ENCODE assay signal across 9 cellular contexts in genomic region chr9:9998491-9999287, GRCh38.
A peak's percentile ranks its signal among the peaks of the same experiment; 100 is the strongest.
DNase-seq lines count a peak whose midpoint lies in the region; TF ChIP-seq lines count a peak whose summit lies in the region.
"Had no signal": no experiment of that assay in that cellular context is flagged by ENCODE, and none has a peak within 500 bp of the region (broad histone marks: within the 10 kb centered on the region; RNA-seq: fewer than 3 reads in every experiment).

No MANE protein-coding gene starts in this region.

- no peak overlapping the region for H3K4me2 ChIP-seq in neural progenitor cell

- no peak overlapping the region for H3K4me3 Mint-ChIP-seq in neural progenitor cell

- DNase-seq in NCI-H1105 treated with DMSO at 0.1 percent for 48 hours (lab: John Stamatoyannopoulos, UW) (peak; percentile 35), NCI-H1105 (lab: John Stamatoyannopoulos, UW) (no peak), HPDE6-E6E7 (ENCODE audit: extremely low spot score) (peak; percentile 4), UCSD-AML1 (lab: John Stamatoyannopoulos, UW; ENCODE audit: unreplicated experiment) (peak; percentile 54), neural progenitor cell (ENCODE audit: low spot score) (peak; percentile 59), HK-2 (ENCODE audit: unreplicated experiment) (no peak)
- no peak for DNase-seq in activated naive CD4-positive, alpha-beta T cell (lab: John Stamatoyannopoulos, UW)
- DNase-seq in activated naive CD4-positive, alpha-beta T cell treated with anti-CD3 and anti-CD28 coated beads, Interleukin-2, amount 50 U/mL, for 16 hours, result no peak
- DNase-seq: activated T-cell treated with anti-CD3 and anti-CD28 coated beads, Interleukin-2, amount 50 U/mL, for 48 hours had no signal

- no peaks in the 10 kb centered on the region for H3K9me3 Mint-ChIP-seq in neural progenitor cell

- H3K79me2 ChIP-seq in neural progenitor cell (ENCODE audit: low read depth), result no peaks in the 10 kb centered on the region

- no peak overlapping the region for H3K27ac Mint-ChIP-seq in neural progenitor cell

- peak; percentile 77 for TF ChIP-seq CTCF in neural progenitor cell (IDR thresholded peaks at IDR 0.05)

- H3K4me1 Mint-ChIP-seq in neural progenitor cell, result peaks cover 11% of the 10 kb centered on the region

- H3K27me3 ChIP-seq in neural progenitor cell, result no peaks in the 10 kb centered on the region

- no peaks in the 10 kb centered on the region for H3K9me3 ChIP-seq in neural progenitor cell (ENCODE audit: low read depth)

- no peak overlapping the region for H3K27ac ChIP-seq in neural progenitor cell

- H2AFZ ChIP-seq in neural progenitor cell (replicated peaks), result peak overlapping the region; percentile 78

- H3K36me3 ChIP-seq in neural progenitor cell, result no peaks in the 10 kb centered on the region

- peaks cover 3% of the 10 kb centered on the region for H3K27me3 Mint-ChIP-seq in neural progenitor cell (ENCODE audit: insufficient read depth, low read depth)

- peaks cover 19% of the 10 kb centered on the region for H3K4me1 ChIP-seq in neural progenitor cell

- H3K36me3 Mint-ChIP-seq in neural progenitor cell, result no peaks in the 10 kb centered on the region

- no peaks in the 10 kb centered on the region for H4K20me1 ChIP-seq in neural progenitor cell (ENCODE audit: low read depth)

- H3K9ac ChIP-seq in neural progenitor cell, result no peak overlapping the region

- H3F3A ChIP-seq in neural progenitor cell (ENCODE audit: low read depth), result peaks cover 13% of the 10 kb centered on the region

- H3K4me3 ChIP-seq in neural progenitor cell, result no peak overlapping the region

Comparison
In these comparisons a context has a peak if more than half of its experiments do, and no peak if none do; other contexts are left out.
1. DNase-seq: peak in NCI-H1105 treated with DMSO at 0.1 percent for 48 hours (single experiment), HPDE6-E6E7 (single experiment), UCSD-AML1 (single experiment) and neural progenitor cell (single experiment); none in NCI-H1105 (single experiment), activated naive CD4-positive, alpha-beta T cell (0 of 4), HK-2 (single experiment) and activated naive CD4-positive, alpha-beta T cell treated with anti-CD3 and anti-CD28 coated beads, Interleukin-2, amount 50 U/mL, for 16 hours (single experiment).